29 cellular contexts compared by ENCODE assay signal in the genomic region with DNA sequence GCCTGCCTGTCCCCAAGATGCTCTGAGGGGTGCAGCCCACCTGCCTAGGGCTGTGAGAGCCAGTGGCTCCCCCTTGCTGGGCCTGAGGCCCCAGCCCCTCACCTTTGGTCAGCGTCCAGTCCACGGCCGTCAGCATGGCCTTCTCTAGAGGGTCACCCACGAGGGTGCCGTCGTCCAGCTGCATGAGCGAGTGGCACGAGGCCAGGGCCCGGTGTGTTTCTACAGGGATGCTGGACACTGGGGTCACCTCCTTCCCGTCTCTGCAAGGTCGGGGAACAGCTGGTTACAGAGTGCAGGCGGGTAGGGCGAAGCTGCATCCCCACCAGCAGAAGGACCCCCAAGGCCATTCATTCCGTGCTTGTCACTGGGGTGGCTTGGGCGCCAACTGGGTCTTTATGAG. TPM values are rescaled to one million over a fixed set of nuclear protein-coding genes. Genes with fewer than 3 reads are reported as not detected.
A peak's percentile ranks its signal among the peaks of the same experiment; 100 is the strongest.
DNase-seq lines count a peak whose midpoint lies in the region; ATAC-seq and TF ChIP-seq lines count a peak whose summit lies in the region.
"Had no signal": no experiment of that assay in that cellular context is flagged by ENCODE, and none has a peak within 500 bp of the region (broad histone marks: within the 10 kb centered on the region; RNA-seq: fewer than 3 reads in every experiment).

No MANE protein-coding gene starts in this region.

- ATAC-seq in GM19455 (IDR thresholded peaks at IDR 0.05; ENCODE audit: unreplicated experiment) = no peak
- ATAC-seq: A549; CD8-positive, alpha-beta T cell; GM12878; HCT116; PC-3 had no signal

- H3K36me3 ChIP-seq in smooth muscle cell (ENCODE audit: low read depth) (no peaks in the 10 kb centered on the region), OCI-LY7 (ENCODE audit: insufficient read depth, low read length) (peaks cover 99% of the 10 kb centered on the region)

- H3K4me1 ChIP-seq in smooth muscle cell (ENCODE audit: low read depth) (no peaks in the 10 kb centered on the region), OCI-LY7 (ENCODE audit: insufficient read depth, low read length, poor library complexity, severe bottlenecking) (no peaks in the 10 kb centered on the region)
- H3K4me1 ChIP-seq: A549, Caco-2, SJSA1 had no signal

- no peaks in the 10 kb centered on the region for H3F3A ChIP-seq in smooth muscle cell (ENCODE audit: low read depth)

- intact Hi-C loops in OCI-LY7 (cut with micrococcal nuclease; ENCODE audit: unreplicated experiment) = no loop called here

- CTCF ChIA-PET in OCI-LY7 (lab: Charles Lee; ENCODE audit: unreplicated experiment) = no interaction called here

- POLR2A ChIA-PET in OCI-LY7 (lab: Charles Lee) = no interaction called here

- H3K79me2 ChIP-seq in smooth muscle cell (ENCODE audit: low read depth) (no peaks in the 10 kb centered on the region), OCI-LY7 (ENCODE audit: insufficient read depth, low read depth, low read length) (no peaks in the 10 kb centered on the region)

- no peaks in the 10 kb centered on the region for H3K27me3 ChIP-seq in smooth muscle cell (ENCODE audit: low read depth)
- H3K27me3 ChIP-seq: SJSA1 had no signal

- DNase-seq in AG08396 (ENCODE audit: low spot score) = peak; percentile 5
- peak; percentile 20 for DNase-seq in D341Med (ENCODE audit: low spot score)
- DNase-seq in islet precursor cell = peak; percentile 43
- DNase-seq in smooth muscle cell (lab: John Stamatoyannopoulos, UW; ENCODE audit: unreplicated experiment) = no peak
- DNase-seq in OCI-LY7 (ENCODE audit: low spot score) = no peak
- DNase-seq: C1 segment of cervical spinal cord; Caco-2; CD8-positive, alpha-beta T cell; DMS 273 treated with DMSO at 0.1 percent for 48 hours; DMS79; EL; GDM1; Kasumi-1; NCI-H1092 treated with DMSO at 0.1 percent for 48 hours; NCI-H1436; NCI-H187; NCI-H2081 treated with DMSO at 0.1 percent for 48 hours; NCI-H2171 treated with DMSO at 0.1 percent for 48 hours; NCI-H345; NCI-H524 treated with DMSO at 0.1 percent for 48 hours; NCI-H774; PC-3 had no signal

- H3K4me2 ChIP-seq in smooth muscle cell (no peak overlapping the region), OCI-LY7 (ENCODE audit: low read length) (no peak overlapping the region)
- H3K4me2 ChIP-seq: A549 had no signal

- no peaks in the 10 kb centered on the region for H3K9me2 ChIP-seq in OCI-LY7 (ENCODE audit: insufficient read depth, low read length)

- H3K9me3 ChIP-seq in smooth muscle cell (replicated peaks; ENCODE audit: low read depth) = no peaks in the 10 kb centered on the region
- H3K9me3 ChIP-seq in OCI-LY7 (ENCODE audit: low read length) = no peaks in the 10 kb centered on the region
- H3K9me3 ChIP-seq: A549, Caco-2, SJSA1 had no signal

- WGBS in smooth muscle cell (ENCODE audit: low lambda C conversion rate) = 96% methylated on average over 12 of the region's 15 CpGs

- no TSS peak for BruUV-seq in OCI-LY7 (replicated peaks; lab: Mats Ljungman, UMichigan)

- H3K27ac ChIP-seq in smooth muscle cell (ENCODE audit: low read depth) (no peak overlapping the region), OCI-LY7 (ENCODE audit: low read depth, low read length, poor library complexity, severe bottlenecking) (no peak overlapping the region)
- H3K27ac ChIP-seq: A549, HL-60, SJSA1 had no signal

- no peak overlapping the region for H3K4me3 ChIP-seq in smooth muscle cell
- no peak overlapping the region for H3K4me3 ChIP-seq in OCI-LY7 (ENCODE audit: low read depth, low read length, poor library complexity, severe bottlenecking)
- H3K4me3 ChIP-seq: A549, GM12878, SJSA1 had no signal

- H2AFZ ChIP-seq in smooth muscle cell (ENCODE audit: low read depth) (no peak overlapping the region), OCI-LY7 (ENCODE audit: low read length) (no peak overlapping the region)

- no peak overlapping the region for H3K9ac ChIP-seq in smooth muscle cell (ENCODE audit: low read depth)

- H4K20me1 ChIP-seq in smooth muscle cell (ENCODE audit: low read depth) = peaks cover under 1% of the 10 kb centered on the region
- no peaks in the 10 kb centered on the region for H4K20me1 ChIP-seq in OCI-LY7 (ENCODE audit: insufficient read depth, low read length)

- no peak for TF ChIP-seq CTCF in smooth muscle cell (IDR thresholded peaks at IDR 0.05; ENCODE audit: borderline replicate concordance, insufficient read depth, poor library complexity, severe bottlenecking)
- TF ChIP-seq CTCF in OCI-LY7 (conservative IDR thresholded peaks at IDR 0.05; ENCODE audit: low read length) = no peak

RNA-seq across cellular contexts. Expression of a gene that starts 9.0 kb away (rescaled TPM):
- total RNA-seq in smooth muscle cell (48.1 and 51.7 TPM in 2 replicates), OCI-LY7 (2022) (122 and 128 TPM in 2 replicates)
- 51.4 and 57.3 TPM in 2 replicates for polyA plus RNA-seq in smooth muscle cell
- 41.0 and 58.3 TPM in 2 replicates for total RNA-seq in OCI-LY7 (2014; rRNA removed; shearing (Covaris generic))

RNA-seq across cellular contexts. Expression of a gene that starts 11.0 kb away (rescaled TPM):
- 3.9 and 8.0 TPM in 2 replicates for total RNA-seq in smooth muscle cell
- 19.5 and 19.8 TPM in 2 replicates for polyA plus RNA-seq in smooth muscle cell
- total RNA-seq in OCI-LY7 (2014; rRNA removed; shearing (Covaris generic)) = 30.1 and 34.7 TPM in 2 replicates
- 41.6 and 48.7 TPM in 2 replicates for total RNA-seq in OCI-LY7 (2022)

RNA-seq across cellular contexts. Expression of a gene that starts 14.2 kb away (rescaled TPM):
- total RNA-seq in smooth muscle cell (5.4 and 6.6 TPM in 2 replicates), OCI-LY7 (2022) (66.6 and 87.0 TPM in 2 replicates)
- polyA plus RNA-seq in smooth muscle cell = 0.83 and 2.8 TPM in 2 replicates
- total RNA-seq in OCI-LY7 (2014; rRNA removed; shearing (Covaris generic)) = 83.8 and 85.6 TPM in 2 replicates

RNA-seq across cellular contexts. Expression of a gene that starts 26.4 kb away (rescaled TPM):
- 13.2 and 15.1 TPM in 2 replicates for total RNA-seq in smooth muscle cell
- 20.1 and 24.5 TPM in 2 replicates for polyA plus RNA-seq in smooth muscle cell
- 6.0 and 12.4 TPM in 2 replicates for total RNA-seq in OCI-LY7 (2014; rRNA removed; shearing (Covaris generic))
- 17.5 and 18.4 TPM in 2 replicates for total RNA-seq in OCI-LY7 (2022)

RNA-seq across cellular contexts. Expression of a gene that starts 36.0 kb away (rescaled TPM):
- total RNA-seq in smooth muscle cell = 2.5 TPM in 1 of 2 replicates, not detected in the other
- 1.7 and 4.5 TPM in 2 replicates for polyA plus RNA-seq in smooth muscle cell
- 5.1 and 6.7 TPM in 2 replicates for total RNA-seq in OCI-LY7 (2014; rRNA removed; shearing (Covaris generic))
- total RNA-seq in OCI-LY7 (2022) = 4.6 and 5.0 TPM in 2 replicates
- total RNA-seq: Right ventricle myocardium superior had no signal

Comparison
In these comparisons a context has a peak if more than half of its experiments do, and no peak if none do; other contexts are left out.
1. DNase-seq: peak in AG08396 (single experiment), D341Med (single experiment) and islet precursor cell (single experiment); none in smooth muscle cell (single experiment) and OCI-LY7 (single experiment).